Comparison of ENCODE assay signal across 9 cellular contexts in genomic region chr3:117553461-117553860, GRCh38.
DNase-seq lines count a peak whose midpoint lies in the region; ATAC-seq and TF ChIP-seq lines count a peak whose summit lies in the region.
"Had no signal": no experiment of that assay in that cellular context is flagged by ENCODE, and none has a peak within 500 bp of the region (broad histone marks: within the 10 kb centered on the region; RNA-seq: fewer than 3 reads in every experiment).

No MANE protein-coding gene starts in this region.

- TF ChIP-seq CTCF in RWPE2 (IDR thresholded peaks at IDR 0.05; ENCODE audit: poor library complexity, severe bottlenecking) (no peak), BE2C (IDR thresholded peaks at IDR 0.05; ENCODE audit: low read depth, low read length) (no peak)

- ATAC-seq in HG03060 (IDR thresholded peaks at IDR 0.05; ENCODE audit: low read depth, unreplicated experiment) = peak; percentile 98
- peak; percentile 69 for ATAC-seq in RWPE2 (ENCODE audit: low read depth)

- H3K4me3 ChIP-seq in RWPE2 (ENCODE audit: severe bottlenecking) (no peak overlapping the region), BE2C (ENCODE audit: low read depth, low read length) (no peak overlapping the region)

- DNase-seq in DMS53 (lab: John Stamatoyannopoulos, UW) = peak; percentile 8
- no peak for DNase-seq in DMS53 treated with DMSO at 0.1 percent for 48 hours (lab: John Stamatoyannopoulos, UW; ENCODE audit: unreplicated experiment)
- no peak for DNase-seq in RWPE2 (ENCODE audit: low spot score)
- peak; percentile 46 for DNase-seq in stromal cell of bone marrow (ENCODE audit: low read depth)
- no peak for DNase-seq in A172 (ENCODE audit: low spot score)
- DNase-seq in BE2C = no peak
- no peak for DNase-seq in HUDEP-2 (lab: John Stamatoyannopoulos, UW; ENCODE audit: unreplicated experiment in 76 of 76)

- H3K27me3 ChIP-seq in RWPE2 (ENCODE audit: insufficient read depth, poor library complexity, severe bottlenecking) = no peaks in the 10 kb centered on the region
- H3K27me3 ChIP-seq in BE2C = no peaks in the 10 kb centered on the region

- H3K9me3 ChIP-seq in RWPE2 (ENCODE audit: severe bottlenecking) = no peaks in the 10 kb centered on the region
- no peaks in the 10 kb centered on the region for H3K9me3 ChIP-seq in BE2C

- H3K4me1 ChIP-seq in RWPE2 (ENCODE audit: insufficient read depth, poor library complexity, severe bottlenecking) (peaks cover 7% of the 10 kb centered on the region), BE2C (peaks cover 12% of the 10 kb centered on the region)

- H3K27ac ChIP-seq in RWPE2 (ENCODE audit: poor library complexity, severe bottlenecking) = no peak overlapping the region
- H3K27ac ChIP-seq: 22Rv1 had no signal

- H3K36me3 ChIP-seq in RWPE2 (ENCODE audit: low read depth) (no peaks in the 10 kb centered on the region), BE2C (no peaks in the 10 kb centered on the region; the same call in 1 of the 2 replicates)

Comparison
In these comparisons a context has a peak if more than half of its experiments do, and no peak if none do; other contexts are left out.
1. DNase-seq: peak in DMS53 (single experiment) and stromal cell of bone marrow (single experiment); none in DMS53 treated with DMSO at 0.1 percent for 48 hours (single experiment), RWPE2 (single experiment), A172 (single experiment), BE2C (single experiment) and HUDEP-2 (0 of 76).